1 cellular context compared by ENCODE assay signal in genomic region chr10:97632949-97633884, GRCh38.
TF ChIP-seq lines count a peak whose summit lies in the region.

Gene MORN4, minus strand, starts transcription at chr10:97633500. Its CDS starts 13,847 bp downstream, at chr10:97619653.

TF ChIP-seq in GM12878, 131 proteins besides CTCF, POLR2A, EP300 and RAD21 (continued from another document):
- TF ChIP-seq ETV6 (conservative IDR thresholded peaks at IDR 0.05 in 1 of 2, IDR thresholded peaks at IDR 0.05 in 1 of 2; ENCODE audit: borderline replicate concordance in 1 of 2, low read depth in 1 of 2) (no peak), IRF3 (IDR thresholded peaks at IDR 0.05) (peak; percentile 79; the same call in 1 of the 2 replicates), BHLHE40 (IDR thresholded peaks at IDR 0.05; ENCODE audit: borderline replicate concordance in 1 of 2, low read depth in 2 of 2, low read length in 1 of 2) (peak in 1 of 2 experiments; percentile 44; a peak in 2 of 4 replicates), IKZF1 (conservative IDR thresholded peaks at IDR 0.05) (peak; percentile 49), CBFB (IDR thresholded peaks at IDR 0.05; ENCODE audit: low read depth) (peak; percentile 33; the same call in 1 of the 2 replicates), HDGF (IDR thresholded peaks at IDR 0.05) (0 out of 2 replicates have a peak, but pooled peaks have one; percentile 41), BMI1 (IDR thresholded peaks at IDR 0.05; ENCODE audit: borderline replicate concordance) (peak; percentile 99), MLLT1 (IDR thresholded peaks at IDR 0.05) (peak; percentile 94), RFX5 (IDR thresholded peaks at IDR 0.05; ENCODE audit: low read depth, low read length) (peak; percentile 34; the same call in 1 of the 2 replicates), CHD2 (IDR thresholded peaks at IDR 0.05; ENCODE audit: borderline replicate concordance, low read depth, low read length) (peak; percentile 84), MEF2B (IDR thresholded peaks at IDR 0.05; ENCODE audit: partially characterized antibody, poor library complexity, severe bottlenecking) (peak; percentile 47), CREB1 (IDR thresholded peaks at IDR 0.05; ENCODE audit: low read depth) (peak; percentile 70), ZNF592 (IDR thresholded peaks at IDR 0.05) (peak; percentile 94; the same call in 1 of the 2 replicates), ZBTB40 (IDR thresholded peaks at IDR 0.05; ENCODE audit: borderline replicate concordance) (peak; percentile 80), YY1 (IDR thresholded peaks at IDR 0.05; ENCODE audit: low read depth, low read length) (peak; percentile 99), MYC (IDR thresholded peaks at IDR 0.05; ENCODE audit: insufficient read depth, insufficient read length, insufficient replicate concordance, low read length, severe bottlenecking) (no peak)
